In genomic region chr12:122265931-122266771, GRCh38 we compare ENCODE assay signal across 1 cellular context.
TF ChIP-seq lines count a peak whose summit lies in the region.

Gene VPS33A (minus strand): TSS chr12:122266494. CDS start chr12:122266408, 86 bp downstream.

TF ChIP-seq in K562, 482 proteins besides CTCF, POLR2A, EP300 and RAD21 (continued from another document and continues in another):
- TF ChIP-seq, protein P1, sequence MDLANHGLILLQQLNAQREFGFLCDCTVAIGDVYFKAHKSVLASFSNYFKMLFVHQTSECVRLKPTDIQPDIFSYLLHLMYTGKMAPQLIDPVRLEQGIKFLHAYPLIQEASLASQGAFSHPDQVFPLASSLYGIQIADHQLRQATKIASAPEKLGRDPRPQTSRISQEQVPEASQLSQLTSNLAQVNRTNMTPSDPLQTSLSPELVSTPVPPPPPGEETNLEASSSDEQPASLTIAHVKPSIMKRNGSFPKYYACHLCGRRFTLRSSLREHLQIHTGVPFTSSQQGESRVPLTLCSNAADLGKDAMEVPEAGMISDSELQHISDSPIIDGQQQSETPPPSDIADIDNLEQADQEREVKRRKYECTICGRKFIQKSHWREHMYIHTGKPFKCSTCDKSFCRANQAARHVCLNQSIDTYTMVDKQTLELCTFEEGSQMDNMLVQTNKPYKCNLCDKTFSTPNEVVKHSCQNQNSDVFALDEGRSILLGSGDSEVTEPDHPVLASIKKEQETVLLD (IDR thresholded peaks at IDR 0.05) = peak; percentile 91
- peak; percentile 97 for TF ChIP-seq DIDO1 (tag; IDR thresholded peaks at IDR 0.05; ENCODE audit: low read depth)
- TF ChIP-seq KAT8 (IDR thresholded peaks at IDR 0.05; ENCODE audit: low read depth) = peak; percentile 52; the same call in 1 of the 2 replicates
- TF ChIP-seq, protein P2, sequence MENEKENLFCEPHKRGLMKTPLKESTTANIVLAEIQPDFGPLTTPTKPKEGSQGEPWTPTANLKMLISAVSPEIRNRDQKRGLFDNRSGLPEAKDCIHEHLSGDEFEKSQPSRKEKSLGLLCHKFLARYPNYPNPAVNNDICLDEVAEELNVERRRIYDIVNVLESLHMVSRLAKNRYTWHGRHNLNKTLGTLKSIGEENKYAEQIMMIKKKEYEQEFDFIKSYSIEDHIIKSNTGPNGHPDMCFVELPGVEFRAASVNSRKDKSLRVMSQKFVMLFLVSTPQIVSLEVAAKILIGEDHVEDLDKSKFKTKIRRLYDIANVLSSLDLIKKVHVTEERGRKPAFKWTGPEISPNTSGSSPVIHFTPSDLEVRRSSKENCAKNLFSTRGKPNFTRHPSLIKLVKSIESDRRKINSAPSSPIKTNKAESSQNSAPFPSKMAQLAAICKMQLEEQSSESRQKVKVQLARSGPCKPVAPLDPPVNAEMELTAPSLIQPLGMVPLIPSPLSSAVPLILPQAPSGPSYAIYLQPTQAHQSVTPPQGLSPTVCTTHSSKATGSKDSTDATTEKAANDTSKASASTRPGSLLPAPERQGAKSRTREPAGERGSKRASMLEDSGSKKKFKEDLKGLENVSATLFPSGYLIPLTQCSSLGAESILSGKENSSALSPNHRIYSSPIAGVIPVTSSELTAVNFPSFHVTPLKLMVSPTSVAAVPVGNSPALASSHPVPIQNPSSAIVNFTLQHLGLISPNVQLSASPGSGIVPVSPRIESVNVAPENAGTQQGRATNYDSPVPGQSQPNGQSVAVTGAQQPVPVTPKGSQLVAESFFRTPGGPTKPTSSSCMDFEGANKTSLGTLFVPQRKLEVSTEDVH (IDR thresholded peaks at IDR 0.05; ENCODE audit: low read depth, partially characterized antibody) = peak; percentile 95
- peak; percentile 97 for TF ChIP-seq ZNF263 (CRISPR knock-in tag; IDR thresholded peaks at IDR 0.05; ENCODE audit: borderline replicate concordance)
- TF ChIP-seq, protein P3, sequence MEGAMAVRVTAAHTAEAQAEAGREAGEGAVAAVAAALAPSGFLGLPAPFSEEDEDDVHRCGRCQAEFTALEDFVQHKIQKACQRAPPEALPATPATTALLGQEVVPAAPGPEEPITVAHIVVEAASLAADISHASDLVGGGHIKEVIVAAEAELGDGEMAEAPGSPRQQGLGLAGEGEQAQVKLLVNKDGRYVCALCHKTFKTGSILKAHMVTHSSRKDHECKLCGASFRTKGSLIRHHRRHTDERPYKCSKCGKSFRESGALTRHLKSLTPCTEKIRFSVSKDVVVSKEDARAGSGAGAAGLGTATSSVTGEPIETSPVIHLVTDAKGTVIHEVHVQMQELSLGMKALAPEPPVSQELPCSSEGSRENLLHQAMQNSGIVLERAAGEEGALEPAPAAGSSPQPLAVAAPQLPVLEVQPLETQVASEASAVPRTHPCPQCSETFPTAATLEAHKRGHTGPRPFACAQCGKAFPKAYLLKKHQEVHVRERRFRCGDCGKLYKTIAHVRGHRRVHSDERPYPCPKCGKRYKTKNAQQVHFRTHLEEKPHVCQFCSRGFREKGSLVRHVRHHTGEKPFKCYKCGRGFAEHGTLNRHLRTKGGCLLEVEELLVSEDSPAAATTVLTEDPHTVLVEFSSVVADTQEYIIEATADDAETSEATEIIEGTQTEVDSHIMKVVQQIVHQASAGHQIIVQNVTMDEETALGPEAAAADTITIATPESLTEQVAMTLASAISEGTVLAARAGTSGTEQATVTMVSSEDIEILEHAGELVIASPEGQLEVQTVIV (CRISPR knock-in tag; IDR thresholded peaks at IDR 0.05; ENCODE audit: borderline replicate concordance) = no peak
- TF ChIP-seq, protein P4, sequence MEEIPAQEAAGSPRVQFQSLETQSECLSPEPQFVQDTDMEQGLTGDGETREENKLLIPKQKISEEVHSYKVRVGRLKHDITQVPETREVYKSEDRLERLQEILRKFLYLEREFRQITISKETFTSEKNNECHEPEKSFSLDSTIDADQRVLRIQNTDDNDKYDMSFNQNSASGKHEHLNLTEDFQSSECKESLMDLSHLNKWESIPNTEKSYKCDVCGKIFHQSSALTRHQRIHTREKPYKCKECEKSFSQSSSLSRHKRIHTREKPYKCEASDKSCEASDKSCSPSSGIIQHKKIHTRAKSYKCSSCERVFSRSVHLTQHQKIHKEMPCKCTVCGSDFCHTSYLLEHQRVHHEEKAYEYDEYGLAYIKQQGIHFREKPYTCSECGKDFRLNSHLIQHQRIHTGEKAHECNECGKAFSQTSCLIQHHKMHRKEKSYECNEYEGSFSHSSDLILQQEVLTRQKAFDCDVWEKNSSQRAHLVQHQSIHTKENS (CRISPR knock-in tag; IDR thresholded peaks at IDR 0.05) = no peak
- TF ChIP-seq, protein P5, sequence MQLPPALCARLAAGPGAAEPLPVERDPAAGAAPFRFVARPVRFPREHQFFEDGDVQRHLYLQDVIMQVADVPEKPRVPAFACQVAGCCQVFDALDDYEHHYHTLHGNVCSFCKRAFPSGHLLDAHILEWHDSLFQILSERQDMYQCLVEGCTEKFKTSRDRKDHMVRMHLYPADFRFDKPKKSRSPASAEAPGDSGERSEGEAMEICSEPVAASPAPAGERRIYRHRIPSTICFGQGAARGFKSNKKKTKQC (CRISPR knock-in tag; IDR thresholded peaks at IDR 0.05) = peak; percentile 79; the same call in 1 of the 2 replicates
- no peak for TF ChIP-seq LARP7 (IDR thresholded peaks at IDR 0.05)
- TF ChIP-seq MAZ (CRISPR knock-in tag; conservative IDR thresholded peaks at IDR 0.05 in 1 of 2, IDR thresholded peaks at IDR 0.05 in 1 of 2) = peak; percentile 66 to 90
- peak; percentile 90 for TF ChIP-seq SUPT5H (IDR thresholded peaks at IDR 0.05)
- 0 out of 2 replicates have a peak, but pooled peaks have one; percentile 27 for TF ChIP-seq KDM2B (CRISPR knock-in tag; IDR thresholded peaks at IDR 0.05)
- TF ChIP-seq, protein P6, sequence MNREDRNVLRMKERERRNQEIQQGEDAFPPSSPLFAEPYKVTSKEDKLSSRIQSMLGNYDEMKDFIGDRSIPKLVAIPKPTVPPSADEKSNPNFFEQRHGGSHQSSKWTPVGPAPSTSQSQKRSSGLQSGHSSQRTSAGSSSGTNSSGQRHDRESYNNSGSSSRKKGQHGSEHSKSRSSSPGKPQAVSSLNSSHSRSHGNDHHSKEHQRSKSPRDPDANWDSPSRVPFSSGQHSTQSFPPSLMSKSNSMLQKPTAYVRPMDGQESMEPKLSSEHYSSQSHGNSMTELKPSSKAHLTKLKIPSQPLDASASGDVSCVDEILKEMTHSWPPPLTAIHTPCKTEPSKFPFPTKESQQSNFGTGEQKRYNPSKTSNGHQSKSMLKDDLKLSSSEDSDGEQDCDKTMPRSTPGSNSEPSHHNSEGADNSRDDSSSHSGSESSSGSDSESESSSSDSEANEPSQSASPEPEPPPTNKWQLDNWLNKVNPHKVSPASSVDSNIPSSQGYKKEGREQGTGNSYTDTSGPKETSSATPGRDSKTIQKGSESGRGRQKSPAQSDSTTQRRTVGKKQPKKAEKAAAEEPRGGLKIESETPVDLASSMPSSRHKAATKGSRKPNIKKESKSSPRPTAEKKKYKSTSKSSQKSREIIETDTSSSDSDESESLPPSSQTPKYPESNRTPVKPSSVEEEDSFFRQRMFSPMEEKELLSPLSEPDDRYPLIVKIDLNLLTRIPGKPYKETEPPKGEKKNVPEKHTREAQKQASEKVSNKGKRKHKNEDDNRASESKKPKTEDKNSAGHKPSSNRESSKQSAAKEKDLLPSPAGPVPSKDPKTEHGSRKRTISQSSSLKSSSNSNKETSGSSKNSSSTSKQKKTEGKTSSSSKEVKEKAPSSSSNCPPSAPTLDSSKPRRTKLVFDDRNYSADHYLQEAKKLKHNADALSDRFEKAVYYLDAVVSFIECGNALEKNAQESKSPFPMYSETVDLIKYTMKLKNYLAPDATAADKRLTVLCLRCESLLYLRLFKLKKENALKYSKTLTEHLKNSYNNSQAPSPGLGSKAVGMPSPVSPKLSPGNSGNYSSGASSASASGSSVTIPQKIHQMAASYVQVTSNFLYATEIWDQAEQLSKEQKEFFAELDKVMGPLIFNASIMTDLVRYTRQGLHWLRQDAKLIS (CRISPR knock-in tag; IDR thresholded peaks at IDR 0.05) = no peak
- peak; percentile 74 for TF ChIP-seq NEUROD1 (IDR thresholded peaks at IDR 0.05; ENCODE audit: borderline replicate concordance, low read depth, low read length, partially characterized antibody)
- no peak for TF ChIP-seq MECOM (CRISPR knock-in tag; IDR thresholded peaks at IDR 0.05)
- no peak for TF ChIP-seq HNRNPL (IDR thresholded peaks at IDR 0.05; ENCODE audit: low read depth, low read length)
- TF ChIP-seq ZNF57 (CRISPR knock-in tag; IDR thresholded peaks at IDR 0.05) = no peak
- TF ChIP-seq ZC3H4 (CRISPR knock-in tag; IDR thresholded peaks at IDR 0.05; ENCODE audit: borderline replicate concordance) = no peak
- TF ChIP-seq, protein P7, sequence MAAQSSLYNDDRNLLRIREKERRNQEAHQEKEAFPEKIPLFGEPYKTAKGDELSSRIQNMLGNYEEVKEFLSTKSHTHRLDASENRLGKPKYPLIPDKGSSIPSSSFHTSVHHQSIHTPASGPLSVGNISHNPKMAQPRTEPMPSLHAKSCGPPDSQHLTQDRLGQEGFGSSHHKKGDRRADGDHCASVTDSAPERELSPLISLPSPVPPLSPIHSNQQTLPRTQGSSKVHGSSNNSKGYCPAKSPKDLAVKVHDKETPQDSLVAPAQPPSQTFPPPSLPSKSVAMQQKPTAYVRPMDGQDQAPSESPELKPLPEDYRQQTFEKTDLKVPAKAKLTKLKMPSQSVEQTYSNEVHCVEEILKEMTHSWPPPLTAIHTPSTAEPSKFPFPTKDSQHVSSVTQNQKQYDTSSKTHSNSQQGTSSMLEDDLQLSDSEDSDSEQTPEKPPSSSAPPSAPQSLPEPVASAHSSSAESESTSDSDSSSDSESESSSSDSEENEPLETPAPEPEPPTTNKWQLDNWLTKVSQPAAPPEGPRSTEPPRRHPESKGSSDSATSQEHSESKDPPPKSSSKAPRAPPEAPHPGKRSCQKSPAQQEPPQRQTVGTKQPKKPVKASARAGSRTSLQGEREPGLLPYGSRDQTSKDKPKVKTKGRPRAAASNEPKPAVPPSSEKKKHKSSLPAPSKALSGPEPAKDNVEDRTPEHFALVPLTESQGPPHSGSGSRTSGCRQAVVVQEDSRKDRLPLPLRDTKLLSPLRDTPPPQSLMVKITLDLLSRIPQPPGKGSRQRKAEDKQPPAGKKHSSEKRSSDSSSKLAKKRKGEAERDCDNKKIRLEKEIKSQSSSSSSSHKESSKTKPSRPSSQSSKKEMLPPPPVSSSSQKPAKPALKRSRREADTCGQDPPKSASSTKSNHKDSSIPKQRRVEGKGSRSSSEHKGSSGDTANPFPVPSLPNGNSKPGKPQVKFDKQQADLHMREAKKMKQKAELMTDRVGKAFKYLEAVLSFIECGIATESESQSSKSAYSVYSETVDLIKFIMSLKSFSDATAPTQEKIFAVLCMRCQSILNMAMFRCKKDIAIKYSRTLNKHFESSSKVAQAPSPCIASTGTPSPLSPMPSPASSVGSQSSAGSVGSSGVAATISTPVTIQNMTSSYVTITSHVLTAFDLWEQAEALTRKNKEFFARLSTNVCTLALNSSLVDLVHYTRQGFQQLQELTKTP (IDR thresholded peaks at IDR 0.05; ENCODE audit: low read depth in 1 of 2, partially characterized antibody in 2 of 2) = peak; percentile 15 to 93
- peak; percentile 100 for TF ChIP-seq C11orf30 (IDR thresholded peaks at IDR 0.05; ENCODE audit: low read depth)
- TF ChIP-seq ZNF41 (CRISPR knock-in tag; conservative IDR thresholded peaks at IDR 0.05) = no peak
- peak; percentile 2; the same call in 1 of the 2 replicates for TF ChIP-seq FOXK1 (CRISPR knock-in tag; IDR thresholded peaks at IDR 0.05; ENCODE audit: borderline replicate concordance)
- TF ChIP-seq NBN (IDR thresholded peaks at IDR 0.05; ENCODE audit: low read depth) = peak; percentile 67; the same call in 1 of the 2 replicates
- TF ChIP-seq THAP12 (CRISPR knock-in tag; IDR thresholded peaks at IDR 0.05) = peak; percentile 69; the same call in 1 of the 2 replicates
- no peak for TF ChIP-seq XRCC3 (IDR thresholded peaks at IDR 0.05)
- TF ChIP-seq POLR2B (IDR thresholded peaks at IDR 0.05; ENCODE audit: low read depth, partially characterized antibody) = peak; percentile 61
- no peak for TF ChIP-seq ZNF707 (CRISPR knock-in tag; conservative IDR thresholded peaks at IDR 0.05)
- peak; percentile 24 for TF ChIP-seq MXD1 (CRISPR knock-in tag; IDR thresholded peaks at IDR 0.05; ENCODE audit: borderline replicate concordance, poor library complexity, severe bottlenecking)
- peak; percentile 64; the same call in 1 of the 2 replicates for TF ChIP-seq NR3C1 (CRISPR knock-in tag; IDR thresholded peaks at IDR 0.05)
- peak in 1 of 2 experiments; percentile 100; a peak in 2 of 4 replicates for TF ChIP-seq HDAC1 (IDR thresholded peaks at IDR 0.05)
- TF ChIP-seq MIER1 (IDR thresholded peaks at IDR 0.05; ENCODE audit: low read depth) = no peak
- 0 out of 2 replicates have a peak, but pooled peaks have one; percentile 56 for TF ChIP-seq HMGXB4 (CRISPR knock-in tag; IDR thresholded peaks at IDR 0.05)
- no peak for TF ChIP-seq IRF2 (CRISPR knock-in tag; IDR thresholded peaks at IDR 0.05)
- no peak for TF ChIP-seq ZBTB1 (CRISPR knock-in tag; IDR thresholded peaks at IDR 0.05; ENCODE audit: borderline replicate concordance, low read depth)
- TF ChIP-seq ZNF224 (CRISPR knock-in tag; IDR thresholded peaks at IDR 0.05) = no peak
- TF ChIP-seq SMARCB1 (IDR thresholded peaks at IDR 0.05; ENCODE audit: insufficient read length, low read depth) = no peak
